2 cellular contexts compared by ENCODE assay signal in genomic region chr12:51872689-51872981, GRCh38.
A peak's percentile ranks its signal among the peaks of the same experiment; 100 is the strongest.
TF ChIP-seq lines count a peak whose summit lies in the region.

No MANE protein-coding gene starts in this region.

TF ChIP-seq in H1, 55 proteins besides CTCF, POLR2A, EP300 and RAD21:
- TF ChIP-seq BCL11A (IDR thresholded peaks at IDR 0.05; ENCODE audit: low read depth in 2 of 2, low read length in 2 of 2), result no peak
- TF ChIP-seq KDM1A (IDR thresholded peaks at IDR 0.05; ENCODE audit: borderline replicate concordance, low read length), result peak; percentile 53; the same call in 1 of the 2 replicates
TF ChIP-seq in H1: peak in this region for 1.

TF ChIP-seq in SK-N-SH treated with all-trans-retinoic acid at 6 μM for 48 hours, 23 proteins besides CTCF, POLR2A, EP300 and RAD21:
- no peak for TF ChIP-seq CSDC2 (CRISPR knock-in tag; IDR thresholded peaks at IDR 0.05)
- no peak for TF ChIP-seq TOX (CRISPR knock-in tag; IDR thresholded peaks at IDR 0.05; ENCODE audit: borderline replicate concordance)
- no peak for TF ChIP-seq POU6F1 (CRISPR knock-in tag; IDR thresholded peaks at IDR 0.05; ENCODE audit: borderline replicate concordance, low read depth)
- TF ChIP-seq PATZ1 (CRISPR knock-in tag; IDR thresholded peaks at IDR 0.05; ENCODE audit: borderline replicate concordance), result no peak
- TF ChIP-seq ESRRG (CRISPR knock-in tag; IDR thresholded peaks at IDR 0.05), result no peak
- TF ChIP-seq GLIS3 (CRISPR knock-in tag; IDR thresholded peaks at IDR 0.05), result no peak
- TF ChIP-seq ARNTL (CRISPR knock-in tag; IDR thresholded peaks at IDR 0.05; ENCODE audit: borderline replicate concordance, low read depth), result no peak
- no peak for TF ChIP-seq RARB (CRISPR knock-in tag; IDR thresholded peaks at IDR 0.05)
- TF ChIP-seq CSRNP3 (CRISPR knock-in tag; IDR thresholded peaks at IDR 0.05), result no peak
- no peak for TF ChIP-seq TCF4 (CRISPR knock-in tag; IDR thresholded peaks at IDR 0.05; ENCODE audit: borderline replicate concordance)
